8 cellular contexts compared by ENCODE assay signal in the genomic region with DNA sequence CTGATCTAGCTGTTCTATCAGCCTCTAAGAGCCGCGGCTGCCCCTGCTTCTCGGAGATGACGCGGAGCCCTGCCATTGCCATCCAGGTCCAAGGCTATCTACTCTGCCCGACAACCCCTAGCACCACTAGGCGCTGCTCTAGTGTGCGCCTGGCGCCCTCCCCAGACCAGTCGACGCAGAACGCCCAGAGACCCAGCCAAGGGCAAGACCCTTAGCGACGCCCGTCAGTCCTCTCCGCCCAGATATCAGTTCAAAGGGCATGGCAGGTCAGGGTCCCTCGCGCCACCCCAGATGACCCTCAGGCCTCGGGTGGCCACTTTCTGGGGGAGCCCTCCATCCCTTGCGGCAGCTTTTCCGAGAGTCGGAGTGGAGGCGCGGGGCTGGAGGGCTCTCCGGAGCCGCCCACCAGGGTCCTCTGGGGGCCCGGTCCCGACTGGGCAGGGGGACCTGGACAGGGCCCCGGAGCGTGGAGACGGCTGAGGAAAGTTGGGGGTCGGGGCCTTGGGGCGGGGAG. TPM values are rescaled to one million over a fixed set of nuclear protein-coding genes. Genes with fewer than 3 reads are reported as not detected.
DNase-seq lines count a peak whose midpoint lies in the region; ATAC-seq and TF ChIP-seq lines count a peak whose summit lies in the region.

No MANE protein-coding gene starts in this region.

- no peak overlapping the region for H3K9ac ChIP-seq in colonic mucosa (ENCODE audit: low read depth in 2 of 2, low read length in 2 of 2)

- 2 to 7% (median 5%) methylated on average over 22 to 33 of the region's 33 CpGs for WGBS in stomach, 5 donors

- H3K27ac ChIP-seq in ACC112 (ENCODE audit: low read depth, low read length) (no peak overlapping the region), colonic mucosa (no peak overlapping the region), stomach (peak overlapping the region in 1 of 5 donors; percentile 43)

- TF ChIP-seq CTCF in colonic mucosa (IDR thresholded peaks at IDR 0.05) (no peak), stomach (IDR thresholded peaks at IDR 0.05) (peak in 1 of 7 experiments; percentile 9)

- no peaks in the 10 kb centered on the region for H3K79me2 ChIP-seq in ACC112 (ENCODE audit: control insufficient read depth, insufficient read depth, low read length, unreplicated experiment)

- H3K4me3 ChIP-seq in ACC112 (ENCODE audit: low read depth, low read length) (0 out of 2 replicates have a peak overlapping the region, but pooled peaks have one; percentile 43), colonic mucosa (peak overlapping the region; percentile 23), stomach (peak overlapping the region; percentile 44 to 56 (median 50))

- DNase-seq in NCI-H2171 treated with DMSO at 0.1 percent for 48 hours (lab: John Stamatoyannopoulos, UW) (peak; percentile 75), colonic mucosa (peak; percentile 24), left lobe of liver (ENCODE audit: low spot score) (no peak), stomach (no peak), LoVo (ENCODE audit: low spot score) (no peak)

- TF ChIP-seq EP300 in stomach (IDR thresholded peaks at IDR 0.05): no peak

- no peak overlapping the region for H2AFZ ChIP-seq in ACC112 (ENCODE audit: low read length, unreplicated experiment)

- peak; percentile 39 for ATAC-seq in GM19438 (IDR thresholded peaks at IDR 0.05; ENCODE audit: low read depth, unreplicated experiment)
- ATAC-seq in left lobe of liver: peak; percentile 52
- no peak for ATAC-seq in HG02642 (IDR thresholded peaks at IDR 0.05; ENCODE audit: poor library complexity, unreplicated experiment)

- no peak for TF ChIP-seq POLR2A in stomach (IDR thresholded peaks at IDR 0.05)

- H3K27me3 ChIP-seq in ACC112 (ENCODE audit: insufficient read depth, low read length) (peaks cover 41% of the 10 kb centered on the region), colonic mucosa (peaks cover 32% of the 10 kb centered on the region), stomach (peaks cover 6 to 61% (median 27%) of the 10 kb centered on the region in 3 donors)

- H3K36me3 ChIP-seq in ACC112 (ENCODE audit: insufficient read depth, low read length) (no peaks in the 10 kb centered on the region), colonic mucosa (no peaks in the 10 kb centered on the region), stomach (no peaks in the 10 kb centered on the region)

- no peaks in the 10 kb centered on the region for H3K9me3 ChIP-seq in colonic mucosa
- no peaks in the 10 kb centered on the region for H3K9me3 ChIP-seq in stomach

- no peaks in the 10 kb centered on the region for H3K4me1 ChIP-seq in ACC112 (ENCODE audit: control insufficient read depth, insufficient read depth, low read length, unreplicated experiment)
- H3K4me1 ChIP-seq in colonic mucosa: peaks cover 6% of the 10 kb centered on the region
- peaks cover 12 to 29% (median 22%) of the 10 kb centered on the region in 4 donors for H3K4me1 ChIP-seq in stomach

- intact Hi-C loops in colonic mucosa (cut with DNase I): no loop called here
- intact Hi-C loops in stomach (cut with DNase I; ENCODE audit: low total_unique reads): no loop called here

RNA-seq across cellular contexts. Expression of gene CLSTN2, which starts 0.4 kb away (rescaled TPM):
- total RNA-seq in colonic mucosa (1 to 10 TPM in 1 of 2 donors, under 1 TPM in 1; 0.82 to 1.3 TPM), left lobe of liver (1.9 TPM), stomach (1 to 10 TPM; 1.7 to 5.4 (median 2.0) TPM)
- polyA plus RNA-seq in stomach: under 1 TPM; 0.10 to 0.19 (median 0.15) TPM

Comparison
In these comparisons a context has a peak if more than half of its experiments do, and no peak if none do; other contexts are left out.
1. DNase-seq: peak in NCI-H2171 treated with DMSO at 0.1 percent for 48 hours (single experiment) and colonic mucosa (single experiment); none in left lobe of liver (single experiment), stomach (single experiment) and LoVo (single experiment).
2. Peak in every context shown above with its lines, with median percentiles within 50 percentile points of each other: H3K4me3 ChIP-seq.